ENCODE assay signal across 18 cellular contexts in genomic region chr16:79369796-79370195, GRCh38.
A peak's percentile ranks its signal among the peaks of the same experiment; 100 is the strongest.
DNase-seq lines count a peak whose midpoint lies in the region; ATAC-seq and TF ChIP-seq lines count a peak whose summit lies in the region.
"Had no signal": no experiment of that assay in that cellular context is flagged by ENCODE, and none has a peak within 500 bp of the region (broad histone marks: within the 10 kb centered on the region; RNA-seq: fewer than 3 reads in every experiment).

No MANE protein-coding gene starts in this region.

- H3K4me3 Mint-ChIP-seq in natural killer cell, result peak overlapping the region; percentile 53
- H3K4me3 Mint-ChIP-seq: B cell; CD4-positive, alpha-beta T cell; HFFc6 had no signal

- TF ChIP-seq CTCF in natural killer cell (IDR thresholded peaks at IDR 0.05) (no peak), dorsolateral prefrontal cortex (IDR thresholded peaks at IDR 0.05 in 54 of 56, conservative IDR thresholded peaks at IDR 0.05 in 2 of 56; ENCODE audit: low read depth in 1 of 56, partially characterized antibody in 56 of 56) (no peak)

- H3K27ac Mint-ChIP-seq in natural killer cell, result peak overlapping the region; percentile 72 to 77
- H3K27ac Mint-ChIP-seq: B cell; CD4-positive, alpha-beta T cell; HFFc6 had no signal

- ATAC-seq in natural killer cell (no peak), GM19463 (IDR thresholded peaks at IDR 0.05; ENCODE audit: unreplicated experiment) (no peak)

- intact Hi-C loops in natural killer cell (cut with micrococcal nuclease) (loop anchor here (1.0 kb wide), 1 partner anchor 14 kb away; no protein-coding TSS in a partner anchor), dorsolateral prefrontal cortex (cut with DNase I) (no loop called here)

- no peaks in the 10 kb centered on the region for H3K27me3 ChIP-seq in dorsolateral prefrontal cortex
- H3K27me3 ChIP-seq: SJSA1 had no signal

- H3K36me3 Mint-ChIP-seq in natural killer cell, result peaks cover 12% of the 10 kb centered on the region

- no peak overlapping the region for H3K4me3 ChIP-seq in dorsolateral prefrontal cortex
- H3K4me3 ChIP-seq: SJSA1 had no signal

- H3K27ac ChIP-seq in dorsolateral prefrontal cortex, result no peak overlapping the region
- H3K27ac ChIP-seq: HL-60, SJSA1 had no signal

- DNase-seq in AG08395 (ENCODE audit: low spot score), result peak; percentile 10
- DNase-seq in HK-2 (ENCODE audit: unreplicated experiment), result peak; percentile 32
- DNase-seq in cerebellum (ENCODE audit: low spot score), result peak; percentile 18
- DNase-seq in natural killer cell, result no peak
- DNase-seq in COLO668 (lab: John Stamatoyannopoulos, UW; ENCODE audit: unreplicated experiment), result no peak
- DNase-seq in dorsolateral prefrontal cortex, result no peak
- DNase-seq in activated naive CD4-positive, alpha-beta T cell treated with anti-CD3 and anti-CD28 coated beads, Interleukin-2, amount 50 U/mL, for 16 hours, result no peak
- DNase-seq: CD4-positive, alpha-beta T cell; HFFc6; NCI-H1092; NCI-H1694 treated with DMSO at 0.1 percent for 48 hours; NCI-H446 treated with DMSO at 0.1 percent for 48 hours; NCI-H774; RPMI8226 had no signal

- peaks cover 4 to 9% of the 10 kb centered on the region in 2 donors for H3K9me3 Mint-ChIP-seq in natural killer cell

- peaks cover 4 to 9% of the 10 kb centered on the region in 2 donors for H3K27me3 Mint-ChIP-seq in natural killer cell (ENCODE audit: low read depth in 2 of 2)
- H3K27me3 Mint-ChIP-seq: CD4-positive, alpha-beta T cell had no signal

- peaks cover 33 to 44% of the 10 kb centered on the region in 2 donors for H3K4me1 Mint-ChIP-seq in natural killer cell
- H3K4me1 Mint-ChIP-seq: B cell had no signal

Comparison
In these comparisons a context has a peak if more than half of its experiments do, and no peak if none do; other contexts are left out.
1. DNase-seq: peak in AG08395 (single experiment), HK-2 (single experiment) and cerebellum (single experiment); none in natural killer cell (single experiment), COLO668 (single experiment), dorsolateral prefrontal cortex (0 of 10) and activated naive CD4-positive, alpha-beta T cell treated with anti-CD3 and anti-CD28 coated beads, Interleukin-2, amount 50 U/mL, for 16 hours (single experiment).